ENCODE assay signal across 15 cellular contexts in the genomic region with DNA sequence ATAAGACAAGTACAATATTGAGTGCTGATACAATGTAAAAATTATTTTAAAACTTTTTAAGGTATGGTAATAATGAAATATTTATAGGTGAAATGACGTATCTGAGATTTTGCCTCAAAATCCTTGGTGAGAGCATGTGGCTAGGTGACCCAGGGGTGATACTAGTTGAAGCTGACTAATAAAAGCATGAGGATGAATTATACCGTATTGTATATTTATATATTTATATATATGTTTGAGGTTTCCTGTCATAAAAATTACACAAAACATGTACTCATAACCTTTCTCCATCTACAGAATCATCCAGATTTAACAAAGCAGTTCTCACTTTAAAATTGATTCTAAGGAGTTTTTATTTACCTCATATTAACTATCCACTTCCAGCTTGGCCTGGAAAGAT.
"Had no signal": no experiment of that assay in that cellular context is flagged by ENCODE, and none has a peak within 500 bp of the region (broad histone marks: within the 10 kb centered on the region; RNA-seq: fewer than 3 reads in every experiment).

No MANE protein-coding gene starts in this region.

- H3K4me3 ChIP-seq: SJSA1, SK-N-MC had no signal

- H3K27me3 ChIP-seq: SJSA1 had no signal

- H3K9me3 ChIP-seq: SJSA1 had no signal

- ATAC-seq: HepG2 had no signal

- H3K27ac ChIP-seq: SJSA1, SK-N-MC had no signal

- DNase-seq: IMR-90; Kasumi-1; KG1; MM.1S; NCI-H226; NCI-H446; NCI-H82; NK-92 treated with Interleukin-12 subunit alpha and Interleukin-12 subunit beta, amount 100 ng/mL, for 24 hours; OCI-M1; Right ventricle myocardium superior; RPMI8226; SIG-M5 had no signal

- H3K4me1 ChIP-seq: SJSA1 had no signal

- H3K36me3 ChIP-seq: SJSA1 had no signal
